Comparison of ENCODE assay signal across 16 cellular contexts in genomic region chr4:91256043-91256442, GRCh38.
"Had no signal": no experiment of that assay in that cellular context is flagged by ENCODE, and none has a peak within 500 bp of the region (broad histone marks: within the 10 kb centered on the region; RNA-seq: fewer than 3 reads in every experiment).

No MANE protein-coding gene starts in this region.

- DNase-seq: activated CD4-positive, alpha-beta T cell treated with anti-CD3 and anti-CD28 coated beads, Interleukin-2, amount 50 U/mL, for 1 hour; activated CD8-positive, alpha-beta memory T cell treated with anti-CD3 and anti-CD28 coated beads for 24 hours; activated gamma-delta T cell treated with Interleukin-2 at 50 U/mL for 16 hours; activated naive CD8-positive, alpha-beta T cell treated with anti-CD3 and anti-CD28 coated beads, Interleukin-2, amount 10 ng/mL, durations not matched to agents 7 days and 5 days; esophagus squamous epithelium; glutamatergic neuron; naive B cell; sigmoid colon; stimulated activated CD4-positive, alpha-beta T cell treated with anti-CD3 and anti-CD28 coated beads, Interleukin-1b, Interleukin-23, amount 100 ng/mL, for 48 hours; stimulated activated naive CD8-positive, alpha-beta T cell treated with anti-CD3 and anti-CD28 coated beads, Interleukin-15, amount 100 ng/mL, for 72 hours; upper lobe of left lung had no signal

- H3K27me3 ChIP-seq: esophagus squamous epithelium, neutrophil, sigmoid colon, upper lobe of left lung had no signal

- H3K4me1 ChIP-seq: esophagus squamous epithelium, parathyroid adenoma, sigmoid colon, upper lobe of left lung had no signal

- FAIRE-seq: TTC549 had no signal

- H3K9me3 ChIP-seq: esophagus squamous epithelium, neutrophil, sigmoid colon had no signal

- H3K9ac ChIP-seq: parathyroid adenoma had no signal

- H3K27ac ChIP-seq: coronary artery, esophagus squamous epithelium, neutrophil, parathyroid adenoma, sigmoid colon, upper lobe of left lung had no signal

- H3K4me3 ChIP-seq: coronary artery, esophagus squamous epithelium, sigmoid colon, upper lobe of left lung had no signal

- ATAC-seq: left lobe of liver; stimulated activated naive CD8-positive, alpha-beta T cell treated with anti-CD3 and anti-CD28 coated beads, Interleukin-15, amount 100 ng/mL, for 72 hours had no signal

- H3K36me3 ChIP-seq: esophagus squamous epithelium, neutrophil, sigmoid colon, upper lobe of left lung had no signal

- H2AFZ ChIP-seq: parathyroid adenoma had no signal
